In genomic region chr21:26117324-26117971, GRCh38 we compare ENCODE assay signal across 10 cellular contexts. TPM values are rescaled to one million over a fixed set of nuclear protein-coding genes. Genes with fewer than 3 reads are reported as not detected.
DNase-seq lines count a peak whose midpoint lies in the region; TF ChIP-seq lines count a peak whose summit lies in the region.
"Had no signal": no experiment of that assay in that cellular context is flagged by ENCODE, and none has a peak within 500 bp of the region (broad histone marks: within the 10 kb centered on the region; RNA-seq: fewer than 3 reads in every experiment).

No MANE protein-coding gene starts in this region.

- H3K36me3 ChIP-seq in thyroid gland = no peaks in the 10 kb centered on the region

- peak overlapping the region; percentile 74 to 90 (median 88) for H3K27ac ChIP-seq in thyroid gland

- no peak overlapping the region for H3K4me3 ChIP-seq in thyroid gland (replicated peaks in 1 of 3)

- DNase-seq in NOMO-1 treated with DMSO at 0.1 percent for 48 hours (lab: John Stamatoyannopoulos, UW; ENCODE audit: unreplicated experiment) = peak; percentile 24
- no peak for DNase-seq in NOMO-1 treated with dmso at 0.1 percent for 144 hours (lab: John Stamatoyannopoulos, UW; ENCODE audit: unreplicated experiment)
- peak; percentile 60 for DNase-seq in NCI-H2081 treated with DMSO at 0.1 percent for 48 hours (lab: John Stamatoyannopoulos, UW)
- DNase-seq in fibroblast of peridontal ligament (ENCODE audit: extremely low read depth) = peak; percentile 25
- DNase-seq in thyroid gland = no peak
- no peak for DNase-seq in GM19238 (ENCODE audit: insufficient read length, low spot score)
- no peak for DNase-seq in HCEC 1CT
- DNase-seq in NCI-H510A (lab: John Stamatoyannopoulos, UW) = no peak
- DNase-seq: activated naive CD8-positive, alpha-beta T cell treated with anti-CD3 and anti-CD28 coated beads for 36 hours; DMS79 had no signal

- WGBS in thyroid gland, 2 donors = 93% methylated on average over 5 of the region's 5 CpGs

- TF ChIP-seq POLR2A in thyroid gland (IDR thresholded peaks at IDR 0.05) = no peak

- intact Hi-C loops in thyroid gland (cut with DNase I) = no loop called here

- H3K27me3 ChIP-seq in thyroid gland = no peaks in the 10 kb centered on the region

- no peaks in the 10 kb centered on the region for H3K9me3 ChIP-seq in thyroid gland

- peaks cover 52 to 59% of the 10 kb centered on the region in 2 donors for H3K4me1 ChIP-seq in thyroid gland

- no peak for TF ChIP-seq CTCF in thyroid gland (IDR thresholded peaks at IDR 0.05)

RNA-seq across cellular contexts. Expression of gene APP, which starts 53.1 kb away (rescaled TPM):
- total RNA-seq in thyroid gland = 100 to 1,000 TPM; 513 to 716 (median 676) TPM

Comparison
In these comparisons a context has a peak if more than half of its experiments do, and no peak if none do; other contexts are left out.
1. DNase-seq: peak in NOMO-1 treated with DMSO at 0.1 percent for 48 hours (single experiment), NCI-H2081 treated with DMSO at 0.1 percent for 48 hours (single experiment) and fibroblast of peridontal ligament (single experiment); none in NOMO-1 treated with dmso at 0.1 percent for 144 hours (single experiment), thyroid gland (0 of 2), GM19238 (single experiment), HCEC 1CT (single experiment) and NCI-H510A (single experiment).